ENCODE assay signal across 8 cellular contexts in genomic region chr9:34253460-34253837, GRCh38.
A peak's percentile ranks its signal among the peaks of the same experiment; 100 is the strongest.
DNase-seq lines count a peak whose midpoint lies in the region; ATAC-seq and TF ChIP-seq lines count a peak whose summit lies in the region.

No MANE protein-coding gene starts in this region.

- intact Hi-C loops in cardiac septum (cut with DNase I): loop anchor here (5.0 to 10.0 kb wide), 7 partner anchors 76 to 436 kb away; partner anchors contain the start of genes DCAF12, UBAP1 and UBE2R2
- intact Hi-C loops in activated T-helper 1 cell treated with anti-CD3 and anti-CD28 coated beads, Interleukin-12 subunit alpha, Interleukin-12 subunit beta, Interleukin-2, Interleukin-4 antibody, amounts not matched to agents 30 ng/mL and 10 ng/mL and 1 ng/mL, durations not matched to agents 14 hours and 24 hours and 36 hours (cut with micrococcal nuclease): loop anchor here (1.0 to 2.0 kb wide), 3 partner anchors 75 to 127 kb away; partner anchors contain the start of genes DCAF12 and UBAP1

- H3K36me3 ChIP-seq in skeletal muscle satellite cell (ENCODE audit: insufficient read depth, low read length): peaks cover 47% of the 10 kb centered on the region

- no peak overlapping the region for H3K27ac Mint-ChIP-seq in activated T-helper 1 cell treated with anti-CD3 and anti-CD28 coated beads, Interleukin-12 subunit alpha, Interleukin-12 subunit beta, Interleukin-2, Interleukin-4 antibody, amounts not matched to agents 30 ng/mL and 10 ng/mL and 1 ng/mL, durations not matched to agents 14 hours and 24 hours and 36 hours

- peaks cover 15% of the 10 kb centered on the region for H3K4me1 Mint-ChIP-seq in activated T-helper 1 cell treated with anti-CD3 and anti-CD28 coated beads, Interleukin-12 subunit alpha, Interleukin-12 subunit beta, Interleukin-2, Interleukin-4 antibody, amounts not matched to agents 30 ng/mL and 10 ng/mL and 1 ng/mL, durations not matched to agents 14 hours and 24 hours and 36 hours (ENCODE audit: low read depth)

- H3K4me2 ChIP-seq in skeletal muscle satellite cell (ENCODE audit: low read length): peak overlapping the region; percentile 67

- H3K4me3 Mint-ChIP-seq in activated T-helper 1 cell treated with anti-CD3 and anti-CD28 coated beads, Interleukin-12 subunit alpha, Interleukin-12 subunit beta, Interleukin-2, Interleukin-4 antibody, amounts not matched to agents 30 ng/mL and 10 ng/mL and 1 ng/mL, durations not matched to agents 14 hours and 24 hours and 36 hours: no peak overlapping the region

- peaks cover 17% of the 10 kb centered on the region for H3K36me3 Mint-ChIP-seq in activated T-helper 1 cell treated with anti-CD3 and anti-CD28 coated beads, Interleukin-12 subunit alpha, Interleukin-12 subunit beta, Interleukin-2, Interleukin-4 antibody, amounts not matched to agents 30 ng/mL and 10 ng/mL and 1 ng/mL, durations not matched to agents 14 hours and 24 hours and 36 hours (ENCODE audit: low read depth)

- peak; percentile 7 for DNase-seq in amniotic stem cell (lab: John Stamatoyannopoulos, UW)
- DNase-seq in cardiac septum (ENCODE audit: low spot score): peak; percentile 84
- DNase-seq in RPMI8226: no peak
- DNase-seq in activated T-helper 1 cell treated with anti-CD3 and anti-CD28 coated beads, Interleukin-12 subunit alpha, Interleukin-12 subunit beta, Interleukin-2, Interleukin-4 antibody, amounts not matched to agents 30 ng/mL and 10 ng/mL and 1 ng/mL, durations not matched to agents 14 hours and 24 hours and 36 hours (ENCODE audit: low spot score): no peak

- peaks cover 43% of the 10 kb centered on the region for H3K4me1 ChIP-seq in skeletal muscle satellite cell (ENCODE audit: control insufficient read depth, insufficient read depth, low read length)

- no peaks in the 10 kb centered on the region for H3K27me3 ChIP-seq in skeletal muscle satellite cell (ENCODE audit: control insufficient read depth, insufficient read depth, low read length)

- TF ChIP-seq CTCF in GM12873 (IDR thresholded peaks at IDR 0.05; ENCODE audit: insufficient read depth, low read depth, low read length, missing control alignments): peak; percentile 16

- H3K27me3 Mint-ChIP-seq in activated T-helper 1 cell treated with anti-CD3 and anti-CD28 coated beads, Interleukin-12 subunit alpha, Interleukin-12 subunit beta, Interleukin-2, Interleukin-4 antibody, amounts not matched to agents 30 ng/mL and 10 ng/mL and 1 ng/mL, durations not matched to agents 14 hours and 24 hours and 36 hours (ENCODE audit: insufficient read depth): no peaks in the 10 kb centered on the region

- no peaks in the 10 kb centered on the region for H3K9me3 Mint-ChIP-seq in activated T-helper 1 cell treated with anti-CD3 and anti-CD28 coated beads, Interleukin-12 subunit alpha, Interleukin-12 subunit beta, Interleukin-2, Interleukin-4 antibody, amounts not matched to agents 30 ng/mL and 10 ng/mL and 1 ng/mL, durations not matched to agents 14 hours and 24 hours and 36 hours

- H3K4me3 ChIP-seq in skeletal muscle satellite cell (ENCODE audit: low read length): peak overlapping the region; percentile 25

- peak overlapping the region; percentile 71 for H3K9ac ChIP-seq in skeletal muscle satellite cell (ENCODE audit: low read depth, low read length)

- no peak for ATAC-seq in GM21367 (IDR thresholded peaks at IDR 0.05; ENCODE audit: unreplicated experiment)
- no peak for ATAC-seq in HG02938 (IDR thresholded peaks at IDR 0.05; ENCODE audit: unreplicated experiment)

- H3K9me3 ChIP-seq in skeletal muscle satellite cell (replicated peaks; ENCODE audit: low read length): no peaks in the 10 kb centered on the region

Comparison
In these comparisons a context has a peak if more than half of its experiments do, and no peak if none do; other contexts are left out.
1. DNase-seq: peak in amniotic stem cell (single experiment) and cardiac septum (single experiment); none in RPMI8226 (single experiment) and activated T-helper 1 cell treated with anti-CD3 and anti-CD28 coated beads, Interleukin-12 subunit alpha, Interleukin-12 subunit beta, Interleukin-2, Interleukin-4 antibody, amounts not matched to agents 30 ng/mL and 10 ng/mL and 1 ng/mL, durations not matched to agents 14 hours and 24 hours and 36 hours (single experiment).